ENCODE assay signal across 34 cellular contexts in genomic region chr19:10634430-10634829, GRCh38. TPM values are rescaled to one million over a fixed set of nuclear protein-coding genes. Genes with fewer than 3 reads are reported as not detected.
"Had no signal": no experiment of that assay in that cellular context is flagged by ENCODE, and none has a peak within 500 bp of the region (broad histone marks: within the 10 kb centered on the region; RNA-seq: fewer than 3 reads in every experiment).

No MANE protein-coding gene starts in this region.

- H3K4me3 ChIP-seq: SJSA1 had no signal

- H3K9me3 Mint-ChIP-seq: activated B cell treated with CpG ODN at 0.5 μM for 24 hours; activated CD8-positive, alpha-beta T cell treated with anti-CD3 and anti-CD28 coated beads for 36 hours; activated naive CD4-positive, alpha-beta T cell treated with anti-CD3 and anti-CD28 coated beads, Interleukin-2, amount 50 U/mL, for 72 hours; activated T-cell treated with anti-CD3 and anti-CD28 coated beads, Interleukin-2, amount 50 U/mL, for 72 hours; activated T-helper 17 cell treated with anti-CD3 and anti-CD28 coated beads, Interleukin-2, amount 50 U/mL, for 72 hours; brain had no signal

- H3K27me3 Mint-ChIP-seq: activated B cell treated with CpG ODN at 0.5 μM for 24 hours; activated CD8-positive, alpha-beta T cell treated with anti-CD3 and anti-CD28 coated beads for 36 hours; activated T-helper 17 cell treated with anti-CD3 and anti-CD28 coated beads, Interleukin-2, amount 50 U/mL, for 72 hours; brain had no signal

- DNase-seq: activated B cell treated with CpG ODN at 0.5 μM for 24 hours; activated CD4-positive, alpha-beta T cell treated with anti-CD3 and anti-CD28 coated beads for 4 hours; activated CD4-positive, alpha-beta T cell treated with anti-CD3 and anti-CD28 coated beads, Interleukin-2, amount 50 U/mL, for 1 hour; activated CD4-positive, CD25-positive, alpha-beta regulatory T cell treated with anti-CD3 and anti-CD28 coated beads, Interleukin-2, amount 50 U/mL, for 72 hours; activated CD8-positive, alpha-beta T cell treated with anti-CD3 and anti-CD28 coated beads for 36 hours; activated effector memory CD4-positive, alpha-beta T cell treated with anti-CD3 and anti-CD28 coated beads, Interleukin-2, amount 50 U/mL, for 16 hours; activated naive CD4-positive, alpha-beta T cell; activated T-cell treated with anti-CD3 and anti-CD28 coated beads, Interleukin-2, amount 50 U/mL, for 1 hour; activated T-cell treated with anti-CD3 and anti-CD28 coated beads, Interleukin-2, amount 50 U/mL, for 72 hours; anterior cingulate cortex; caudate nucleus; cerebellar nuclear complex; MM.1S; MV-4-11; NCI-H1092; NCI-H1436 treated with DMSO at 0.1 percent for 48 hours; NCI-H1694 treated with DMSO at 0.1 percent for 48 hours; NCI-H2029; NCI-H345; NCI-H524 treated with DMSO at 0.1 percent for 48 hours; SHP77 treated with DMSO at 0.1 percent for 48 hours; SW 1271; T-helper 1 cell; T-helper 2 cell; T-helper 9 cell had no signal

- ATAC-seq: activated CD8-positive, alpha-beta T cell treated with anti-CD3 and anti-CD28 coated beads for 36 hours; activated naive CD4-positive, alpha-beta T cell treated with anti-CD3 and anti-CD28 coated beads, Interleukin-2, amount 50 U/mL, for 72 hours; activated T-cell treated with anti-CD3 and anti-CD28 coated beads, Interleukin-2, amount 50 U/mL, for 72 hours; activated T-helper 17 cell treated with anti-CD3 and anti-CD28 coated beads, Interleukin-2, amount 50 U/mL, for 72 hours; Panc1 had no signal

- H3K4me1 Mint-ChIP-seq: activated T-helper 17 cell treated with anti-CD3 and anti-CD28 coated beads, Interleukin-2, amount 50 U/mL, for 72 hours; brain had no signal

- H3K4me1 ChIP-seq: SJSA1 had no signal

- H3K9me3 ChIP-seq: SJSA1 had no signal

- H3K27me3 ChIP-seq: SJSA1 had no signal

- H3K27ac Mint-ChIP-seq: activated B cell treated with CpG ODN at 0.5 μM for 24 hours; activated T-cell treated with anti-CD3 and anti-CD28 coated beads, Interleukin-2, amount 50 U/mL, for 72 hours; activated T-helper 17 cell treated with anti-CD3 and anti-CD28 coated beads, Interleukin-2, amount 50 U/mL, for 72 hours; brain had no signal

- H3K4me3 Mint-ChIP-seq: activated B cell treated with CpG ODN at 0.5 μM for 24 hours; activated CD8-positive, alpha-beta T cell treated with anti-CD3 and anti-CD28 coated beads for 36 hours; activated T-cell treated with anti-CD3 and anti-CD28 coated beads, Interleukin-2, amount 50 U/mL, for 72 hours; activated T-helper 17 cell treated with anti-CD3 and anti-CD28 coated beads, Interleukin-2, amount 50 U/mL, for 72 hours; brain had no signal

- H3K27ac ChIP-seq: KMS-11, SJSA1, VCaP had no signal

- H3K4me2 ChIP-seq: KMS-11 had no signal

RNA-seq across cellular contexts. Expression of gene AP1M2, which starts 47.3 kb away (rescaled TPM):
- total RNA-seq: activated B cell treated with CpG ODN at 0.5 μM for 24 hours; activated CD8-positive, alpha-beta memory T cell treated with anti-CD3 and anti-CD28 coated beads for 36 hours; activated CD8-positive, alpha-beta T cell treated with anti-CD3 and anti-CD28 coated beads for 36 hours; activated naive CD4-positive, alpha-beta T cell treated with anti-CD3 and anti-CD28 coated beads, Interleukin-2, amount 50 U/mL, for 72 hours; activated T-cell treated with anti-CD3 and anti-CD28 coated beads, Interleukin-2, amount 50 U/mL, for 72 hours; activated T-helper 17 cell treated with anti-CD3 and anti-CD28 coated beads, Interleukin-2, amount 50 U/mL, for 72 hours; LHCN-M2 had no signal
